ENCODE assay signal across 1 cellular context in the genomic region with DNA sequence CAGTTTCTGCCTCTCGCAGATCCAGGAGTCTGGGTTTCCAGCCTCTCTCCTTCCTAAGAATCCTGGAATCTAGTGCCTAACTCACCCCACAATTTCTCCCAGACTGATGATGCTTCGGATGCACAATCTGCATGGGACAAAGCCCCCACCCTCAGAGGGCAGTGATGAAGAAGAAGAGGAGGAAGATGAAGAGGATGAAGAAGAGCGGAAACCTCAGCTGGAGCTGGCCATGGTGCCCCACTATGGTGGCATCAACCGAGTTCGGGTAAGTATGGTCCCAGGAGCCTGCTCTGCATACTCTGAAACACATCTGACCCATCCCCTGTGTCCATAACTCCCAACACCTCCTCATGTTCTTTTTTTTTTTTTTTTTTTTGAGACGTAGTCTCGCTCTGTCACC.
TF ChIP-seq lines count a peak whose summit lies in the region.

No MANE protein-coding gene starts in this region.

TF ChIP-seq in HepG2, 621 proteins besides CTCF, POLR2A, EP300 and RAD21:
- TF ChIP-seq ISX (CRISPR knock-in tag; conservative IDR thresholded peaks at IDR 0.05) (no peak), ZSCAN9 (CRISPR knock-in tag; IDR thresholded peaks at IDR 0.05; ENCODE audit: borderline replicate concordance) (no peak), ZNF326 (CRISPR knock-in tag; IDR thresholded peaks at IDR 0.05; ENCODE audit: borderline replicate concordance) (no peak), KDM4B (CRISPR knock-in tag; IDR thresholded peaks at IDR 0.05) (no peak), ELK4 (CRISPR knock-in tag; IDR thresholded peaks at IDR 0.05; ENCODE audit: borderline replicate concordance) (no peak), FOXJ3 (CRISPR knock-in tag; IDR thresholded peaks at IDR 0.05; ENCODE audit: borderline replicate concordance) (no peak), KIAA2018 (CRISPR knock-in tag; IDR thresholded peaks at IDR 0.05; ENCODE audit: borderline replicate concordance) (no peak), TCF7L2 (IDR thresholded peaks at IDR 0.05; ENCODE audit: low read depth, low read length) (no peak), CHCHD3 (CRISPR knock-in tag; IDR thresholded peaks at IDR 0.05) (no peak)
- TF ChIP-seq, protein P1, sequence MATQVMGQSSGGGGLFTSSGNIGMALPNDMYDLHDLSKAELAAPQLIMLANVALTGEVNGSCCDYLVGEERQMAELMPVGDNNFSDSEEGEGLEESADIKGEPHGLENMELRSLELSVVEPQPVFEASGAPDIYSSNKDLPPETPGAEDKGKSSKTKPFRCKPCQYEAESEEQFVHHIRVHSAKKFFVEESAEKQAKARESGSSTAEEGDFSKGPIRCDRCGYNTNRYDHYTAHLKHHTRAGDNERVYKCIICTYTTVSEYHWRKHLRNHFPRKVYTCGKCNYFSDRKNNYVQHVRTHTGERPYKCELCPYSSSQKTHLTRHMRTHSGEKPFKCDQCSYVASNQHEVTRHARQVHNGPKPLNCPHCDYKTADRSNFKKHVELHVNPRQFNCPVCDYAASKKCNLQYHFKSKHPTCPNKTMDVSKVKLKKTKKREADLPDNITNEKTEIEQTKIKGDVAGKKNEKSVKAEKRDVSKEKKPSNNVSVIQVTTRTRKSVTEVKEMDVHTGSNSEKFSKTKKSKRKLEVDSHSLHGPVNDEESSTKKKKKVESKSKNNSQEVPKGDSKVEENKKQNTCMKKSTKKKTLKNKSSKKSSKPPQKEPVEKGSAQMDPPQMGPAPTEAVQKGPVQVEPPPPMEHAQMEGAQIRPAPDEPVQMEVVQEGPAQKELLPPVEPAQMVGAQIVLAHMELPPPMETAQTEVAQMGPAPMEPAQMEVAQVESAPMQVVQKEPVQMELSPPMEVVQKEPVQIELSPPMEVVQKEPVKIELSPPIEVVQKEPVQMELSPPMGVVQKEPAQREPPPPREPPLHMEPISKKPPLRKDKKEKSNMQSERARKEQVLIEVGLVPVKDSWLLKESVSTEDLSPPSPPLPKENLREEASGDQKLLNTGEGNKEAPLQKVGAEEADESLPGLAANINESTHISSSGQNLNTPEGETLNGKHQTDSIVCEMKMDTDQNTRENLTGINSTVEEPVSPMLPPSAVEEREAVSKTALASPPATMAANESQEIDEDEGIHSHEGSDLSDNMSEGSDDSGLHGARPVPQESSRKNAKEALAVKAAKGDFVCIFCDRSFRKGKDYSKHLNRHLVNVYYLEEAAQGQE (IDR thresholded peaks at IDR 0.05; ENCODE audit: borderline replicate concordance in 1 of 2, low read depth in 1 of 2, low read length in 2 of 2) = no peak
TF ChIP-seq in HepG2: peak in this region for 0.
